ENCODE assay signal across 26 cellular contexts in genomic region chr10:4937346-4937745, GRCh38. TPM values are rescaled to one million over a fixed set of nuclear protein-coding genes. Genes with fewer than 3 reads are reported as not detected.
"Had no signal": no experiment of that assay in that cellular context is flagged by ENCODE, and none has a peak within 500 bp of the region (broad histone marks: within the 10 kb centered on the region; RNA-seq: fewer than 3 reads in every experiment).

No MANE protein-coding gene starts in this region.

- H3K79me2 ChIP-seq: hepatocyte had no signal

- ATAC-seq: effector memory CD8-positive, alpha-beta T cell; esophagus mucosa; gastroesophageal sphincter; heart left ventricle; left cardiac atrium; left lung; left ventricle myocardium superior; lower lobe of right lung; mucosa of descending colon had no signal

- H3K4me2 ChIP-seq: hepatocyte had no signal

- FAIRE-seq: colon, endometrium had no signal

- H3K27ac ChIP-seq: coronary artery, dorsolateral prefrontal cortex, epithelial cell of prostate, esophagus squamous epithelium, gastroesophageal sphincter, heart left ventricle, hepatocyte, left lung, lower lobe of right lung had no signal

- DNase-seq: dermis blood vessel endothelial cell; dorsolateral prefrontal cortex; effector CD4-positive, alpha-beta T cell; effector memory CD8-positive, alpha-beta T cell; endodermal cell; erythroblast; esophagus squamous epithelium; foreskin fibroblast; foreskin melanocyte; heart left ventricle; hypothalamus; immature natural killer cell; islet precursor cell; left cardiac atrium; left ventricle myocardium superior; lower lobe of right lung; mesenchymal stem cell; mucosa of descending colon had no signal

- H3K9me3 ChIP-seq: esophagus squamous epithelium, gastroesophageal sphincter, heart left ventricle, left lung, lower lobe of right lung, mucosa of descending colon had no signal

- H3K27me3 ChIP-seq: esophagus squamous epithelium, gastroesophageal sphincter, heart left ventricle, hepatocyte, left lung had no signal

- H3K4me1 ChIP-seq: left lung had no signal

- H2AFZ ChIP-seq: hepatocyte had no signal

- H3K4me3 ChIP-seq: coronary artery, dorsolateral prefrontal cortex, esophagus squamous epithelium, gastroesophageal sphincter, heart left ventricle, hepatocyte, left lung, lower lobe of right lung, mucosa of descending colon had no signal

- H3K36me3 ChIP-seq: esophagus squamous epithelium, heart left ventricle, left lung, lower lobe of right lung had no signal

RNA-seq across cellular contexts. Expression of gene AKR1C1, which starts 25.9 kb away (rescaled TPM):
- polyA plus RNA-seq: immature natural killer cell had no signal
